ENCODE assay signal across 8 cellular contexts in genomic region chr19:6110360-6110977, GRCh38. TPM values are rescaled to one million over a fixed set of nuclear protein-coding genes. Genes with fewer than 3 reads are reported as not detected.
DNase-seq lines count a peak whose midpoint lies in the region; ATAC-seq and TF ChIP-seq lines count a peak whose summit lies in the region.

TSS of gene RFX2 (minus strand) at chr19:6110500. CDS start at chr19:6047496, 63,004 bp downstream.

- H3K4me3 ChIP-seq in astrocyte of the cerebellum (ENCODE audit: low read depth, low read length) = peak within 1 kb of the TSS; percentile 64
- H3K4me3 ChIP-seq in rectal smooth muscle tissue (ENCODE audit: low read length) = peak within 1 kb of the TSS; percentile 88
- peak within 1 kb of the TSS; percentile 6 to 79 for H3K4me3 ChIP-seq in aorta (ENCODE audit: low read length in 2 of 2)

- peak; percentile 99 for DNase-seq in NCI-H2029 (lab: John Stamatoyannopoulos, UW)
- DNase-seq in T-helper 22 cell (ENCODE audit: low read depth) = peak; percentile 98
- DNase-seq in astrocyte of the cerebellum (ENCODE audit: low read depth) = peak; percentile 96
- peak; percentile 98 for DNase-seq in hepatic stellate cell (ENCODE audit: low spot score)
- DNase-seq in aorta = peak; percentile 99

- peak within 1 kb of the TSS; percentile 95 for H3K27ac ChIP-seq in rectal smooth muscle tissue (ENCODE audit: low read depth, low read length)
- peak within 1 kb of the TSS; percentile 95 to 99 for H3K27ac ChIP-seq in aorta (ENCODE audit: low read depth in 1 of 2, low read length in 2 of 2)

- TF ChIP-seq CTCF in astrocyte of the cerebellum (IDR thresholded peaks at IDR 0.05; ENCODE audit: low read depth, low read length, missing control alignments) = no peak

- H3K4me1 ChIP-seq in rectal smooth muscle tissue (ENCODE audit: control insufficient read depth, insufficient read depth, low read length) (no peaks in the 10 kb centered on the region), aorta (ENCODE audit: control insufficient read depth in 1 of 2, insufficient read depth in 2 of 2, low read length in 2 of 2) (no peaks in the 10 kb centered on the region)

- intact Hi-C loops in aorta (cut with DNase I) = loop anchor here (2.0 to 10.0 kb wide), 3 partner anchors 53 to 164 kb away; partner anchors contain the start of gene MLLT1 (in 1 of the 2)

- WGBS in aorta, 2 donors = 0% methylated on average over 43 to 75 of the region's 75 CpGs

- no peaks in the 10 kb centered on the region for H3K9me3 ChIP-seq in aorta (ENCODE audit: control insufficient read depth, low read length)

- H3K36me3 ChIP-seq in rectal smooth muscle tissue (ENCODE audit: control insufficient read depth, insufficient read depth, low read length) (no peaks in the 10 kb centered on the region), aorta (ENCODE audit: control insufficient read depth in 1 of 2, insufficient read depth in 2 of 2, low read length in 1 of 2) (no peaks in the 10 kb centered on the region)

- in situ Hi-C loops in astrocyte of the cerebellum (cut with HindIII; ENCODE audit: low sequenced_read_pairs) = no loop called here

- H3K27me3 ChIP-seq in rectal smooth muscle tissue (ENCODE audit: control insufficient read depth, insufficient read depth, low read length) = no peaks in the 10 kb centered on the region
- H3K27me3 ChIP-seq in aorta (ENCODE audit: control insufficient read depth in 1 of 2, insufficient read depth in 2 of 2, low read length in 1 of 2) = no peaks in the 10 kb centered on the region

- peak within 1 kb of the TSS; percentile 62 for H3K9ac ChIP-seq in rectal smooth muscle tissue (ENCODE audit: low read length)

- ATAC-seq in GM18511 (IDR thresholded peaks at IDR 0.05; ENCODE audit: unreplicated experiment) (peak; percentile 97), HG02981 (IDR thresholded peaks at IDR 0.05; ENCODE audit: unreplicated experiment) (peak; percentile 88), aorta (ENCODE audit: low FRiP score) (peak; percentile 97)

RNA-seq across cellular contexts. Expression of gene RFX2, which starts in this region (rescaled TPM):
- 10 to 100 TPM; 16.6 to 26.1 TPM for total RNA-seq in aorta
- polyA plus RNA-seq in aorta = 10 to 100 TPM in 1 of 2 donors, 1 to 10 TPM in 1; 6.5 to 12.6 TPM

Comparison
In these comparisons a context has a peak if more than half of its experiments do, and no peak if none do; other contexts are left out.
1. Peak in every context shown above with its lines: DNase-seq, ATAC-seq, H3K4me3 ChIP-seq and H3K27ac ChIP-seq.